In genomic region chr11:13782395-13783080, GRCh38 we compare ENCODE assay signal across 1 cellular context.
TF ChIP-seq lines count a peak whose summit lies in the region.

No MANE protein-coding gene starts in this region.

TF ChIP-seq in HepG2, 621 proteins besides CTCF, POLR2A, EP300 and RAD21 (continued from another document):
- TF ChIP-seq CERS6 (CRISPR knock-in tag; IDR thresholded peaks at IDR 0.05), result no peak
- no peak for TF ChIP-seq PBX2 (CRISPR knock-in tag; IDR thresholded peaks at IDR 0.05)
- TF ChIP-seq ZNF207 (IDR thresholded peaks at IDR 0.05; ENCODE audit: borderline replicate concordance), result no peak
- TF ChIP-seq ZNF382 (CRISPR knock-in tag; IDR thresholded peaks at IDR 0.05; ENCODE audit: borderline replicate concordance), result no peak
- no peak for TF ChIP-seq SNAI1 (CRISPR knock-in tag; IDR thresholded peaks at IDR 0.05; ENCODE audit: borderline replicate concordance)
- TF ChIP-seq SP1 (IDR thresholded peaks at IDR 0.05), result no peak
- TF ChIP-seq SP1 (CRISPR knock-in tag; IDR thresholded peaks at IDR 0.05), result no peak
- no peak for TF ChIP-seq GTF3A (CRISPR knock-in tag; conservative IDR thresholded peaks at IDR 0.05)
